29 cellular contexts compared by ENCODE assay signal in genomic region chr22:47320560-47320959, GRCh38.
DNase-seq lines count a peak whose midpoint lies in the region; ATAC-seq and TF ChIP-seq lines count a peak whose summit lies in the region.
"Had no signal": no experiment of that assay in that cellular context is flagged by ENCODE, and none has a peak within 500 bp of the region (broad histone marks: within the 10 kb centered on the region; RNA-seq: fewer than 3 reads in every experiment).

No MANE protein-coding gene starts in this region.

- no peak overlapping the region for H3K27ac ChIP-seq in SK-N-SH (ENCODE audit: low read depth in 2 of 2, low read length in 1 of 2)
- no peak overlapping the region for H3K27ac ChIP-seq in HEK293 (ENCODE audit: extremely low read depth, low read depth, low read length)
- H3K27ac ChIP-seq: 22Rv1; A549; BLaER1; BLaER1 treated with 17β-estradiol and CSF1 and Interleukin-3, amounts not matched to agents 10 nM and 100 nM; C4-2B had no signal

- 0% methylated on average over 1 of the region's 1 CpG for WGBS in SK-N-SH (ENCODE audit: low lambda C conversion rate)

- 0 out of 2 replicates have a peak, but pooled peaks cover 4% of the 10 kb centered on the region for H3K9me3 ChIP-seq in SK-N-SH
- no peaks in the 10 kb centered on the region for H3K9me3 ChIP-seq in HEK293 (ENCODE audit: control insufficient read depth, insufficient read depth, low read depth, low read length)

- TF ChIP-seq CTCF in SK-N-SH (IDR thresholded peaks at IDR 0.05) (no peak), HEK293 (tag by site-specific recombination; IDR thresholded peaks at IDR 0.05) (no peak)

- H3K4me3 ChIP-seq in SK-N-SH (ENCODE audit: low read depth in 2 of 2, low read length in 1 of 2) (no peak overlapping the region), HEK293 (ENCODE audit: low read depth, low read length) (no peak overlapping the region)
- H3K4me3 ChIP-seq: A549; BLaER1; BLaER1 treated with 17β-estradiol and CSF1 and Interleukin-3, amounts not matched to agents 10 nM and 100 nM had no signal

- no peak overlapping the region for H2AFZ ChIP-seq in SK-N-SH (ENCODE audit: low read depth)

- ATAC-seq in SK-N-SH treated with all-trans-retinoic acid at 6 μM for 48 hours, result no peak
- ATAC-seq in GM21529 (IDR thresholded peaks at IDR 0.05; ENCODE audit: unreplicated experiment), result no peak
- ATAC-seq: A549; CD8-positive, alpha-beta T cell had no signal

- no peaks in the 10 kb centered on the region for H3K79me2 ChIP-seq in SK-N-SH (ENCODE audit: insufficient read depth)

- H3K27me3 ChIP-seq in SK-N-SH (ENCODE audit: insufficient read depth), result no peaks in the 10 kb centered on the region
- H3K27me3 ChIP-seq: BE2C; BLaER1; BLaER1 treated with 17β-estradiol and CSF1 and Interleukin-3, amounts not matched to agents 10 nM and 100 nM had no signal

- CTCF ChIA-PET in SK-N-SH (lab: Yijun Ruan, JAX) (no interaction called here), HEK293 (lab: Yijun Ruan, JAX) (interaction anchor here (0.5 to 0.8 kb wide), 2 partner anchors 119 to 442 kb away, joined by 3 to 7 read pairs; no protein-coding TSS in a partner anchor)

- POLR2A ChIA-PET in SK-N-SH (lab: Yijun Ruan, JAX) (no interaction called here), HEK293 (lab: Yijun Ruan, JAX) (no interaction called here)

- H3F3A ChIP-seq in SK-N-SH (replicated peaks; ENCODE audit: insufficient read depth), result no peaks in the 10 kb centered on the region

- no peak for TF ChIP-seq RAD21 in SK-N-SH (IDR thresholded peaks at IDR 0.05; ENCODE audit: low read length)

- H3K9me2 ChIP-seq in SK-N-SH, result 0 out of 2 replicates have a peak, but pooled peaks cover 2% of the 10 kb centered on the region

- H3K4me2 ChIP-seq in SK-N-SH, result no peak overlapping the region
- H3K4me2 ChIP-seq: A549; BLaER1; BLaER1 treated with 17β-estradiol and CSF1 and Interleukin-3, amounts not matched to agents 10 nM and 100 nM had no signal

- no peak for TF ChIP-seq EP300 in SK-N-SH (IDR thresholded peaks at IDR 0.05; ENCODE audit: borderline replicate concordance in 1 of 2, low read depth in 1 of 2, low read length in 1 of 2)

- H3K9ac ChIP-seq in SK-N-SH, result no peak overlapping the region
- H3K9ac ChIP-seq: BLaER1; BLaER1 treated with 17β-estradiol and CSF1 and Interleukin-3, amounts not matched to agents 10 nM and 100 nM had no signal

- H4K20me1 ChIP-seq in SK-N-SH (ENCODE audit: insufficient read depth), result no peaks in the 10 kb centered on the region
- H4K20me1 ChIP-seq: BLaER1; BLaER1 treated with 17β-estradiol and CSF1 and Interleukin-3, amounts not matched to agents 10 nM and 100 nM had no signal

- H3K4me1 ChIP-seq in SK-N-SH (ENCODE audit: control insufficient read depth in 1 of 2, insufficient read depth in 2 of 2, low read depth in 1 of 2, low read length in 1 of 2) (no peaks in the 10 kb centered on the region), HEK293 (ENCODE audit: control insufficient read depth, insufficient read depth, low read length) (no peaks in the 10 kb centered on the region)
- H3K4me1 ChIP-seq: A549, BE2C, Caco-2 had no signal

- no peak for DNase-seq in SK-N-SH
- DNase-seq: 8988T; ACHN; AML-193; BE2C; C1 segment of cervical spinal cord; Caco-2; Calu3; CD4-positive, alpha-beta memory T cell; CD4-positive, alpha-beta T cell; CD4-positive, CD25-positive, alpha-beta regulatory T cell; CD8-positive, alpha-beta memory T cell; CD8-positive, alpha-beta T cell; COR-L47; DMS 273 treated with DMSO at 0.1 percent for 48 hours; DMS153; DMS53; DMS79; DMS79 treated with DMSO at 0.1 percent for 48 hours; DND-41; EL had no signal

- H3K36me3 ChIP-seq in SK-N-SH (replicated peaks in 1 of 2; ENCODE audit: control insufficient read depth in 1 of 2, insufficient read depth in 2 of 2, low read length in 1 of 2) (no peaks in the 10 kb centered on the region), HEK293 (ENCODE audit: control insufficient read depth in 2 of 2, insufficient read depth in 1 of 2, low read length in 2 of 2) (no peaks in the 10 kb centered on the region)
- H3K36me3 ChIP-seq: BE2C; BLaER1; BLaER1 treated with 17β-estradiol and CSF1 and Interleukin-3, amounts not matched to agents 10 nM and 100 nM had no signal

TF ChIP-seq in SK-N-SH treated with all-trans-retinoic acid at 6 μM for 48 hours, 23 proteins besides CTCF, POLR2A, EP300 and RAD21:
- TF ChIP-seq ISL1 (CRISPR knock-in tag; IDR thresholded peaks at IDR 0.05) (no peak), ZFP30 (CRISPR knock-in tag; IDR thresholded peaks at IDR 0.05) (peak; percentile 92)

TF ChIP-seq in SK-N-SH, 30 proteins besides CTCF, POLR2A, EP300 and RAD21 (continues in another document):
- TF ChIP-seq, protein P1, sequence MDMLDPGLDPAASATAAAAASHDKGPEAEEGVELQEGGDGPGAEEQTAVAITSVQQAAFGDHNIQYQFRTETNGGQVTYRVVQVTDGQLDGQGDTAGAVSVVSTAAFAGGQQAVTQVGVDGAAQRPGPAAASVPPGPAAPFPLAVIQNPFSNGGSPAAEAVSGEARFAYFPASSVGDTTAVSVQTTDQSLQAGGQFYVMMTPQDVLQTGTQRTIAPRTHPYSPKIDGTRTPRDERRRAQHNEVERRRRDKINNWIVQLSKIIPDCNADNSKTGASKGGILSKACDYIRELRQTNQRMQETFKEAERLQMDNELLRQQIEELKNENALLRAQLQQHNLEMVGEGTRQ (IDR thresholded peaks at IDR 0.05; ENCODE audit: borderline replicate concordance, low read depth, low read length), result no peak
- TF ChIP-seq ELF1 (IDR thresholded peaks at IDR 0.05) (no peak), MXI1 (IDR thresholded peaks at IDR 0.05; ENCODE audit: low read depth, low read length) (no peak), FOXM1 (IDR thresholded peaks at IDR 0.05; ENCODE audit: low read depth) (no peak), SIN3A (IDR thresholded peaks at IDR 0.05; ENCODE audit: borderline replicate concordance, low read depth, low read length) (no peak), TAF1 (IDR thresholded peaks at IDR 0.05; ENCODE audit: borderline replicate concordance, low read depth, low read length) (no peak), GATA2 (CRISPR knock-in tag; IDR thresholded peaks at IDR 0.05) (no peak), TEAD4 (IDR thresholded peaks at IDR 0.05; ENCODE audit: borderline replicate concordance, insufficient read depth) (no peak)
- TF ChIP-seq, protein P2, sequence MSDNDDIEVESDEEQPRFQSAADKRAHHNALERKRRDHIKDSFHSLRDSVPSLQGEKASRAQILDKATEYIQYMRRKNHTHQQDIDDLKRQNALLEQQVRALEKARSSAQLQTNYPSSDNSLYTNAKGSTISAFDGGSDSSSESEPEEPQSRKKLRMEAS (IDR thresholded peaks at IDR 0.05; ENCODE audit: low read depth), result no peak

TF ChIP-seq in HEK293, 187 proteins besides CTCF, POLR2A, EP300 and RAD21:
- 0 out of 2 replicates have a peak, but pooled peaks have one; percentile 13 for TF ChIP-seq TRIM28 (IDR thresholded peaks at IDR 0.05; ENCODE audit: borderline replicate concordance, low read length)
- no peak for TF ChIP-seq KLF10 (tag by site-specific recombination; IDR thresholded peaks at IDR 0.05)
- TF ChIP-seq ZIC2 (tag by site-specific recombination; IDR thresholded peaks at IDR 0.05), result no peak
